Comparison of ENCODE assay signal across 31 cellular contexts in the genomic region with DNA sequence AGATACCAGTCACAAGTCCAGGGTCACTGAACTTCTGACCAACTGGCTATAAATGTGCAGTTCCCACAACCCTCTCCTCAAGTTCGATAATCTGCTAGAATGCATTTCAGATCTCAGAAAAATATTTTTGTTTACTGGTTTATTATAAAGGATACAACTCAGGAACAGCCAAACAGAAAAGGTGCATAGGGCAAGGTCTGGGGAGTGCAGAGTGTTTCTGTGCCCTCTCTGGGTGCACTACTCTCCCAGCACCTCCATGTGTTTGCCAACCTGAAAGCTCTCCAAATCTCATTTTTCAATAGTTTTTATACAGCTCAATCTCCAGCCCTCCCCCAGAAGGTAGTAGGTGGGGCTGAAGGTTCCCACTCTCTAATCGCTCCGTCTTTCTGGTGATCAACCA.
"Had no signal": no experiment of that assay in that cellular context is flagged by ENCODE, and none has a peak within 500 bp of the region (broad histone marks: within the 10 kb centered on the region; RNA-seq: fewer than 3 reads in every experiment).

No MANE protein-coding gene starts in this region.

- H3K9me3 ChIP-seq: adrenal gland, body of pancreas, breast epithelium had no signal

- H3K36me3 ChIP-seq: adrenal gland, brain microvascular endothelial cell, breast epithelium had no signal

- H3K27ac ChIP-seq: adrenal gland, body of pancreas, brain microvascular endothelial cell, breast epithelium, VCaP had no signal

- ATAC-seq: activated CD8-positive, alpha-beta T cell treated with anti-CD3 and anti-CD28 coated beads for 36 hours; activated naive CD4-positive, alpha-beta T cell treated with anti-CD3 and anti-CD28 coated beads, Interleukin-2, amount 50 U/mL, for 72 hours; activated T-cell treated with anti-CD3 and anti-CD28 coated beads, Interleukin-2, amount 50 U/mL, for 4 hours; activated T-cell treated with anti-CD3 and anti-CD28 coated beads, Interleukin-2, amount 50 U/mL, for 72 hours; activated T-helper 17 cell treated with anti-CD3 and anti-CD28 coated beads, Interleukin-2, amount 50 U/mL, for 72 hours; body of pancreas had no signal

- H3K27me3 ChIP-seq: adrenal gland, body of pancreas, brain microvascular endothelial cell, breast epithelium had no signal

- H3K4me3 ChIP-seq: adrenal gland, body of pancreas, breast epithelium had no signal

- DNase-seq: activated B cell treated with CpG ODN at 0.5 μM for 24 hours; activated CD4-positive, alpha-beta memory T cell treated with anti-CD3 and anti-CD28 coated beads for 36 hours; activated CD4-positive, alpha-beta T cell treated with anti-CD3 and anti-CD28 coated beads for 4 hours; activated CD4-positive, alpha-beta T cell treated with anti-CD3 and anti-CD28 coated beads, Interleukin-2, amount 10 ng/mL, durations not matched to agents 24 days and 14 days; activated CD4-positive, alpha-beta T cell treated with anti-CD3 and anti-CD28 coated beads, Interleukin-2, amount 50 U/mL, for 1 hour; activated CD4-positive, alpha-beta T cell treated with anti-CD3 and anti-CD28 coated beads, Interleukin-2, amount 50 U/mL, for 4 hours; activated CD4-positive, CD25-positive, alpha-beta regulatory T cell treated with anti-CD3 and anti-CD28 coated beads, Interleukin-2, amount 50 U/mL, for 72 hours; activated CD8-positive, alpha-beta memory T cell treated with anti-CD3 and anti-CD28 coated beads, Interleukin-2, amount 50 U/mL, for 4 hours; activated CD8-positive, alpha-beta T cell treated with anti-CD3 and anti-CD28 coated beads for 36 hours; activated effector memory CD4-positive, alpha-beta T cell treated with anti-CD3 and anti-CD28 coated beads, Interleukin-2, amount 50 U/mL, for 16 hours; activated gamma-delta T cell treated with Interleukin-2 at 50 U/mL for 16 hours; activated naive CD4-positive, alpha-beta T cell; activated naive CD4-positive, alpha-beta T cell treated with anti-CD3 and anti-CD28 coated beads for 36 hours; activated naive CD4-positive, alpha-beta T cell treated with anti-CD3 and anti-CD28 coated beads, Interleukin-2, amount 50 U/mL, for 16 hours; activated naive CD8-positive, alpha-beta T cell treated with anti-CD3 and anti-CD28 coated beads for 36 hours; activated T-cell treated with anti-CD3 and anti-CD28 coated beads for 4 hours; activated T-cell treated with anti-CD3 and anti-CD28 coated beads, Interleukin-2, amount 50 U/mL, for 1 hour; activated T-cell treated with anti-CD3 and anti-CD28 coated beads, Interleukin-2, amount 50 U/mL, for 4 hours; activated T-cell treated with anti-CD3 and anti-CD28 coated beads, Interleukin-2, amount 50 U/mL, for 72 hours; adrenal gland; amniotic stem cell; aorta; body of pancreas; brain microvascular endothelial cell; T-helper 1 cell; T-helper 2 cell; T-helper 9 cell had no signal

- H3K4me1 ChIP-seq: adrenal gland, body of pancreas, breast epithelium had no signal
